Comparison of ENCODE assay signal across 23 cellular contexts in genomic region chr17:50330151-50330753, GRCh38. TPM values are rescaled to one million over a fixed set of nuclear protein-coding genes. Genes with fewer than 3 reads are reported as not detected.
DNase-seq lines count a peak whose midpoint lies in the region; ATAC-seq, FAIRE-seq and TF ChIP-seq lines count a peak whose summit lies in the region.
"Had no signal": no experiment of that assay in that cellular context is flagged by ENCODE, and none has a peak within 500 bp of the region (broad histone marks: within the 10 kb centered on the region; RNA-seq: fewer than 3 reads in every experiment).

No MANE protein-coding gene starts in this region.

- H2AFZ ChIP-seq in K562 (ENCODE audit: low read depth, low read length) = no peak overlapping the region

- WGBS in K562 (ENCODE audit: insufficient coverage, low coverage, missing lambda C conversion rate) = 26% methylated on average over 11 of the region's 11 CpGs

- H3K36me3 ChIP-seq in BLaER1 treated with 17β-estradiol and CSF1 and Interleukin-3, amounts not matched to agents 10 nM and 100 nM = no peaks in the 10 kb centered on the region
- no peaks in the 10 kb centered on the region for H3K36me3 ChIP-seq in K562 (ENCODE audit: control insufficient read depth, insufficient read depth, low read length)
- no peaks in the 10 kb centered on the region for H3K36me3 ChIP-seq in lower lobe of right lung
- H3K36me3 ChIP-seq: BLaER1, SJSA1 had no signal

- POLR2A ChIA-PET in K562 (lab: Yijun Ruan, JAX) = interaction anchor here (0.7 to 1.3 kb wide), 5 partner anchors 9 to 38 kb away, joined by 3 to 6 read pairs (median 3); partner anchors contain the start of gene XYLT2

- H3K9ac ChIP-seq in BLaER1 treated with 17β-estradiol and CSF1 and Interleukin-3, amounts not matched to agents 10 nM and 100 nM = no peak overlapping the region
- no peak overlapping the region for H3K9ac ChIP-seq in K562 (ENCODE audit: insufficient read depth in 1 of 2, low read depth in 2 of 2, low read length in 2 of 2)
- H3K9ac ChIP-seq: BLaER1 had no signal

- H3K27me3 ChIP-seq in BLaER1 treated with 17β-estradiol and CSF1 and Interleukin-3, amounts not matched to agents 10 nM and 100 nM = peaks cover 0 to 4% (median 0%) of the 10 kb centered on the region in 11 experiments; a peak in 1 of 22 replicates
- H3K27me3 ChIP-seq in K562 (ENCODE audit: control insufficient read depth in 2 of 2, insufficient read depth in 2 of 2, low read length in 2 of 2) (peaks cover 25 to 59% of the 10 kb centered on the region in 2 experiments), lower lobe of right lung (ENCODE audit: low read depth) (peaks cover 5% of the 10 kb centered on the region)
- H3K27me3 ChIP-seq: BLaER1 had no signal

- intact Hi-C loops in K562 (cut with micrococcal nuclease) = no loop called here
- intact Hi-C loops in lower lobe of right lung (cut with DNase I) = no loop called here

- peak overlapping the region in 1 of 11 experiments; percentile 19; a peak in 1 of 22 replicates for H3K27ac ChIP-seq in BLaER1 treated with 17β-estradiol and CSF1 and Interleukin-3, amounts not matched to agents 10 nM and 100 nM
- H3K27ac ChIP-seq in K562 (ENCODE audit: extremely low read depth, low read depth, low read length) = no peak overlapping the region
- H3K27ac ChIP-seq in lower lobe of right lung = no peak overlapping the region
- H3K27ac ChIP-seq: A549, BLaER1, HL-60, SJSA1 had no signal

- CTCF ChIA-PET in K562 (lab: Yijun Ruan, JAX; ENCODE audit: low intra/inter-chr PET ratio) = no interaction called here

- no peak for TF ChIP-seq EP300 in K562 (IDR thresholded peaks at IDR 0.05; ENCODE audit: low read length)

- H3K4me1 ChIP-seq in BLaER1 treated with 17β-estradiol and CSF1 and Interleukin-3, amounts not matched to agents 10 nM and 100 nM = peaks cover 43 to 75% (median 67%) of the 10 kb centered on the region in 10 experiments
- H3K4me1 ChIP-seq in K562 (replicated peaks in 1 of 2; ENCODE audit: control insufficient read depth in 2 of 2, insufficient read depth in 2 of 2, low read length in 2 of 2) = peaks cover 0 to 3% of the 10 kb centered on the region in 2 experiments; a peak in 2 of 5 replicates
- H3K4me1 ChIP-seq in lower lobe of right lung = no peaks in the 10 kb centered on the region
- H3K4me1 ChIP-seq: A549, SJSA1 had no signal

- in situ Hi-C loops in K562 (cut with MboI) = no loop called here

- no peaks in the 10 kb centered on the region for H3K9me3 ChIP-seq in BLaER1 treated with 17β-estradiol and CSF1 and Interleukin-3, amounts not matched to agents 10 nM and 100 nM (replicated peaks in 1 of 11)
- H3K9me3 ChIP-seq in K562 (replicated peaks; ENCODE audit: control insufficient read depth, insufficient read depth, low read depth, low read length) (no peaks in the 10 kb centered on the region), lower lobe of right lung (no peaks in the 10 kb centered on the region)
- H3K9me3 ChIP-seq: A549, BLaER1, SJSA1 had no signal

- H4K20me1 ChIP-seq in BLaER1 treated with 17β-estradiol and CSF1 and Interleukin-3, amounts not matched to agents 10 nM and 100 nM = no peaks in the 10 kb centered on the region
- H4K20me1 ChIP-seq in K562 (replicated peaks; ENCODE audit: control insufficient read depth, insufficient read depth, low read length) = no peaks in the 10 kb centered on the region
- H4K20me1 ChIP-seq: BLaER1 had no signal

- no peak for TF ChIP-seq RAD21 in K562 (CRISPR knock-in tag; conservative IDR thresholded peaks at IDR 0.05 in 1 of 2, IDR thresholded peaks at IDR 0.05 in 1 of 2)

- no peak for TF ChIP-seq CTCF in K562 (IDR thresholded peaks at IDR 0.05 in 2 of 3, conservative IDR thresholded peaks at IDR 0.05 in 1 of 3; ENCODE audit: insufficient read depth in 2 of 3, low read depth in 1 of 3, low read length in 3 of 3)
- TF ChIP-seq CTCF in lower lobe of right lung (IDR thresholded peaks at IDR 0.05) = no peak

- peak; percentile 67 for ATAC-seq in K562
- ATAC-seq in GM18858 (IDR thresholded peaks at IDR 0.05; ENCODE audit: unreplicated experiment) = no peak
- no peak for ATAC-seq in lower lobe of right lung
- ATAC-seq: Panc1 had no signal

- H3K4me3 ChIP-seq in BLaER1 treated with 17β-estradiol and CSF1 and Interleukin-3, amounts not matched to agents 10 nM and 100 nM = no peak overlapping the region
- H3K4me3 ChIP-seq in K562 = no peak overlapping the region
- no peak overlapping the region for H3K4me3 ChIP-seq in lower lobe of right lung
- H3K4me3 ChIP-seq: A549, BLaER1, SJSA1 had no signal

- TF ChIP-seq POLR2A in K562 (conservative IDR thresholded peaks at IDR 0.05) = no peak

- FAIRE-seq in K562 (lab: Jason Lieb, UNC) = no peak
- FAIRE-seq: A549, D721Med had no signal

- H3K9me1 ChIP-seq in K562 (ENCODE audit: control insufficient read depth, insufficient read depth, low read length) = no peaks in the 10 kb centered on the region

- no TSS peak for BruUV-seq in K562 (replicated peaks; lab: Mats Ljungman, UMichigan)

- DNase-seq in NCI-H524 treated with DMSO at 0.1 percent for 48 hours (lab: John Stamatoyannopoulos, UW) (peak; percentile 30), K562 (ENCODE audit: extremely low read depth in 1 of 4, low spot score in 3 of 4) (no peak), myocyte (ENCODE audit: low read depth) (peak; percentile 58), hypothalamus (lab: John Stamatoyannopoulos, UW) (no peak), NCI-H2171 (lab: John Stamatoyannopoulos, UW) (no peak), lower lobe of right lung (no peak)
- DNase-seq: CD8-positive, alpha-beta memory T cell; DMS79; HCEC 1CT; IMR-90; Karpas-422; NCI-H1048; NCI-H1436; NCI-H2029; NCI-H446 treated with DMSO at 0.1 percent for 48 hours had no signal

- peak overlapping the region in 7 of 11 experiments; percentile 8 to 81 (median 37); a peak in 11 of 22 replicates for H3K4me2 ChIP-seq in BLaER1 treated with 17β-estradiol and CSF1 and Interleukin-3, amounts not matched to agents 10 nM and 100 nM
- no peak overlapping the region for H3K4me2 ChIP-seq in K562 (ENCODE audit: insufficient read depth, low read length)
- H3K4me2 ChIP-seq: A549, BLaER1 had no signal

- no peaks in the 10 kb centered on the region for H3K79me2 ChIP-seq in K562 (ENCODE audit: control insufficient read depth, insufficient read depth, low read length)

RNA-seq across cellular contexts. Expression of gene XYLT2, which starts 15.7 kb away (rescaled TPM):
- 16.9 and 49.3 TPM in 2 replicates for total RNA-seq in K562 (2011; cell fraction: chromatin; rRNA removed; ENCODE audit: low replicate concordance)
- total RNA-seq in K562 (2011; cell fraction: nucleolus; rRNA removed) = 28.8 and 34.7 TPM in 2 replicates
- total RNA-seq in K562 (2011; cell fraction: nucleoplasm; rRNA removed) = 27.6 and 29.6 TPM in 2 replicates
- total RNA-seq in K562 (2014; rRNA removed) (9.1 and 14.0 TPM in 2 replicates), K562 (2014; rRNA removed; fragmentation: Illumina TruSeq; extraction: Trizol) (2.0 and 2.4 TPM in 2 replicates), K562 (2015; rRNA removed; fragmentation: Illumina TruSeq; extraction: Trizol) (4.5 and 10.6 TPM in 2 replicates), K562 (2021) (8.9 and 9.5 TPM in 2 replicates), myocyte (21.4 and 26.0 TPM in 2 replicates), lower lobe of right lung (19.3 TPM)
- polyA plus RNA-seq in K562 (2011; rRNA removed) (3.8 and 8.4 TPM in 2 replicates), K562 (2014; fragmentation: Illumina TruSeq; extraction: Trizol) (4.3 and 6.5 TPM in 2 replicates), K562 (2014; fragmentation: Nextera tagmentation; extraction: Ambion mirVana) (1 to 10 TPM in 1 of 2 experiments, under 1 TPM in 1; 0.63 to 1.0 TPM), K562 (2014; rRNA removed) (7.3 and 8.0 TPM in 2 replicates)
- polyA plus RNA-seq in K562 (2011; cell fraction: cytosol; rRNA removed) = 7.0 and 11.0 TPM in 2 replicates
- 19.7 and 30.0 TPM in 2 replicates for polyA plus RNA-seq in K562 (2011; cell fraction: nucleus; rRNA removed)
- polyA plus RNA-seq in K562 (2012) = 6.2 and 10.6 TPM in 2 replicates
- polyA minus RNA-seq in K562 (2011; rRNA and poly(A)+ RNA removed) = 6.2 and 7.9 TPM in 2 replicates
- 8.8 and 29.4 TPM in 2 replicates for polyA minus RNA-seq in K562 (2011; cell fraction: cytosol; rRNA and poly(A)+ RNA removed)
- polyA minus RNA-seq in K562 (2011; cell fraction: nucleus; rRNA and poly(A)+ RNA removed) = 9.4 and 10.1 TPM in 2 replicates
- polyA plus RNA-seq in myocyte (2012) = 27.3 TPM

RNA-seq across cellular contexts. Expression of gene MRPL27, which starts 42.7 kb away (rescaled TPM):
- 59.4 and 90.8 TPM in 2 replicates for total RNA-seq in K562 (2011; cell fraction: chromatin; rRNA removed; ENCODE audit: low replicate concordance)
- total RNA-seq in K562 (2011; cell fraction: nucleolus; rRNA removed) = 82.5 and 90.0 TPM in 2 replicates
- total RNA-seq in K562 (2011; cell fraction: nucleoplasm; rRNA removed) = 74.9 and 93.1 TPM in 2 replicates
- total RNA-seq in K562 (2014; rRNA removed) (99.4 and 102 TPM in 2 replicates), K562 (2014; rRNA removed; fragmentation: Illumina TruSeq; extraction: Trizol) (122 and 142 TPM in 2 replicates), K562 (2015; rRNA removed; fragmentation: Illumina TruSeq; extraction: Trizol) (123 and 127 TPM in 2 replicates), K562 (2021) (96.3 and 98.2 TPM in 2 replicates), myocyte (51.6 and 63.9 TPM in 2 replicates), lower lobe of right lung (43.9 TPM)
- polyA plus RNA-seq in K562 (2011; rRNA removed) (127 and 146 TPM in 2 replicates), K562 (2014; fragmentation: Illumina TruSeq; extraction: Trizol) (103 and 105 TPM in 2 replicates), K562 (2014; fragmentation: Nextera tagmentation; extraction: Ambion mirVana) (100 to 1,000 TPM; 388 to 401 TPM), K562 (2014; rRNA removed) (138 and 143 TPM in 2 replicates)
- polyA plus RNA-seq in K562 (2011; cell fraction: cytosol; rRNA removed) = 138 and 159 TPM in 2 replicates
- 67.4 and 86.4 TPM in 2 replicates for polyA plus RNA-seq in K562 (2011; cell fraction: nucleus; rRNA removed)
- polyA plus RNA-seq in K562 (2012) = 72.3 and 119 TPM in 2 replicates
- polyA minus RNA-seq in K562 (2011; rRNA and poly(A)+ RNA removed) = 80.5 and 86.3 TPM in 2 replicates
- 18.6 and 40.0 TPM in 2 replicates for polyA minus RNA-seq in K562 (2011; cell fraction: cytosol; rRNA and poly(A)+ RNA removed)
- 31.5 and 50.3 TPM in 2 replicates for polyA minus RNA-seq in K562 (2011; cell fraction: nucleus; rRNA and poly(A)+ RNA removed)
- polyA plus RNA-seq in myocyte (2012) = 82.0 TPM

RNA-seq across cellular contexts. Expression of gene EME1, which starts 42.8 kb away (rescaled TPM):
- 119 and 126 TPM in 2 replicates for total RNA-seq in K562 (2011; cell fraction: chromatin; rRNA removed; ENCODE audit: low replicate concordance)
- total RNA-seq in K562 (2011; cell fraction: nucleolus; rRNA removed) = 73.0 and 74.5 TPM in 2 replicates
- total RNA-seq in K562 (2011; cell fraction: nucleoplasm; rRNA removed) = 64.3 and 82.1 TPM in 2 replicates
- total RNA-seq in K562 (2014; rRNA removed) = 18.8 and 28.0 TPM in 2 replicates
- 17.6 and 21.4 TPM in 2 replicates for total RNA-seq in K562 (2014; rRNA removed; fragmentation: Illumina TruSeq; extraction: Trizol)
- 16.6 and 17.6 TPM in 2 replicates for total RNA-seq in K562 (2015; rRNA removed; fragmentation: Illumina TruSeq; extraction: Trizol)
- 16.8 and 20.1 TPM in 2 replicates for total RNA-seq in K562 (2021)
- polyA plus RNA-seq in K562 (2011; rRNA removed) = 44.1 and 61.3 TPM in 2 replicates
- 15.3 and 28.4 TPM in 2 replicates for polyA plus RNA-seq in K562 (2011; cell fraction: cytosol; rRNA removed)
- polyA plus RNA-seq in K562 (2011; cell fraction: nucleus; rRNA removed) = 254 and 409 TPM in 2 replicates
- 42.1 and 48.1 TPM in 2 replicates for polyA plus RNA-seq in K562 (2012)
- 20.9 and 24.0 TPM in 2 replicates for polyA plus RNA-seq in K562 (2014; fragmentation: Illumina TruSeq; extraction: Trizol)
- 10 to 100 TPM; 14.6 to 27.4 TPM for polyA plus RNA-seq in K562 (2014; fragmentation: Nextera tagmentation; extraction: Ambion mirVana)
- 28.7 TPM in 2 replicates for polyA plus RNA-seq in K562 (2014; rRNA removed)
- 24.1 and 34.7 TPM in 2 replicates for polyA minus RNA-seq in K562 (2011; rRNA and poly(A)+ RNA removed)
- polyA minus RNA-seq in K562 (2011; cell fraction: cytosol; rRNA and poly(A)+ RNA removed) = 7.2 and 9.6 TPM in 2 replicates
- 28.1 and 57.5 TPM in 2 replicates for polyA minus RNA-seq in K562 (2011; cell fraction: nucleus; rRNA and poly(A)+ RNA removed)
- total RNA-seq in myocyte = 0.62 and 0.68 TPM in 2 replicates
- 0.88 TPM for polyA plus RNA-seq in myocyte (2012)
- 1.8 TPM for total RNA-seq in lower lobe of right lung

RNA-seq across cellular contexts. Expression of gene TMEM92, which starts 56.0 kb away (rescaled TPM):
- 0.62 and 2.3 TPM in 2 replicates for total RNA-seq in K562 (2011; cell fraction: chromatin; rRNA removed; ENCODE audit: low replicate concordance)
- 0.79 and 2.2 TPM in 2 replicates for total RNA-seq in K562 (2011; cell fraction: nucleolus; rRNA removed)
- total RNA-seq in K562 (2011; cell fraction: nucleoplasm; rRNA removed) = 0.44 and 1.2 TPM in 2 replicates
- total RNA-seq in K562 (2014; rRNA removed) = 0.32 TPM in 1 of 2 replicates, not detected in the other
- total RNA-seq in K562 (2014; rRNA removed; fragmentation: Illumina TruSeq; extraction: Trizol) = 0.10 and 0.18 TPM in 2 replicates
- total RNA-seq in K562 (2015; rRNA removed; fragmentation: Illumina TruSeq; extraction: Trizol) = 0.14 and 0.23 TPM in 2 replicates
- total RNA-seq in K562 (2021) = 0.40 and 0.47 TPM in 2 replicates
- 0.22 and 1.1 TPM in 2 replicates for polyA plus RNA-seq in K562 (2011; rRNA removed)
- 1.3 and 3.2 TPM in 2 replicates for polyA plus RNA-seq in K562 (2011; cell fraction: cytosol; rRNA removed)
- polyA plus RNA-seq in K562 (2011; cell fraction: nucleus; rRNA removed) = 1.1 and 1.2 TPM in 2 replicates
- polyA plus RNA-seq in K562 (2012) = 0.73 and 2.3 TPM in 2 replicates
- polyA plus RNA-seq in K562 (2014; fragmentation: Illumina TruSeq; extraction: Trizol) = 2.1 and 2.6 TPM in 2 replicates
- polyA plus RNA-seq in K562 (2014; fragmentation: Nextera tagmentation; extraction: Ambion mirVana) = under 1 TPM; 0.59 to 0.81 TPM
- 0.09 and 0.49 TPM in 2 replicates for polyA plus RNA-seq in K562 (2014; rRNA removed)
- polyA minus RNA-seq in K562 (2011; rRNA and poly(A)+ RNA removed) = 0.32 and 0.60 TPM in 2 replicates
- 0.64 and 2.3 TPM in 2 replicates for polyA minus RNA-seq in K562 (2011; cell fraction: cytosol; rRNA and poly(A)+ RNA removed)
- 1.1 and 3.0 TPM in 2 replicates for polyA minus RNA-seq in K562 (2011; cell fraction: nucleus; rRNA and poly(A)+ RNA removed)
- not detected in 2 replicates for total RNA-seq in myocyte
- 0.58 TPM for polyA plus RNA-seq in myocyte (2012)
- total RNA-seq in lower lobe of right lung = 9.2 TPM
- total RNA-seq: CD8-positive, alpha-beta memory T cell had no signal
- polyA plus RNA-seq: CD8-positive, alpha-beta memory T cell had no signal

Comparison
In these comparisons a context has a peak if more than half of its experiments do, and no peak if none do; other contexts are left out.
1. DNase-seq: peak in NCI-H524 treated with DMSO at 0.1 percent for 48 hours (single experiment) and myocyte (single experiment); none in K562 (0 of 4), hypothalamus (0 of 51), NCI-H2171 (single experiment) and lower lobe of right lung (single experiment).